ENCODE assay signal across 28 cellular contexts in genomic region chr13:51305558-51305957, GRCh38. TPM values are rescaled to one million over a fixed set of nuclear protein-coding genes. Genes with fewer than 3 reads are reported as not detected.
DNase-seq lines count a peak whose midpoint lies in the region; ATAC-seq and TF ChIP-seq lines count a peak whose summit lies in the region.
"Had no signal": no experiment of that assay in that cellular context is flagged by ENCODE, and none has a peak within 500 bp of the region (broad histone marks: within the 10 kb centered on the region; RNA-seq: fewer than 3 reads in every experiment).

No MANE protein-coding gene starts in this region.

- H2BK120ac ChIP-seq in IMR-90 (ENCODE audit: low read depth, low read length) = no peak overlapping the region

- H4K20me1 ChIP-seq in GM23338 (replicated peaks; ENCODE audit: insufficient read depth) (no peaks in the 10 kb centered on the region), IMR-90 (ENCODE audit: insufficient read depth, low read length) (no peaks in the 10 kb centered on the region)
- H4K20me1 ChIP-seq: BLaER1 had no signal

- no peaks in the 10 kb centered on the region; the same call in 1 of the 2 replicates for H3K9me1 ChIP-seq in IMR-90 (ENCODE audit: insufficient read depth, low read length)

- ATAC-seq in GM23338 (no peak), IMR-90 (ENCODE audit: low read depth) (peak; percentile 59; the same call in 1 of the 2 replicates), esophagus mucosa (no peak)
- ATAC-seq in stimulated activated naive CD8-positive, alpha-beta T cell treated with anti-CD3 and anti-CD28 coated beads, Interleukin-15, Interleukin-2, amounts not matched to agents 100 U/mL and 50 U/mL, for 24 hours = no peak
- ATAC-seq: Right ventricle myocardium inferior, SK-N-SH treated with all-trans-retinoic acid at 6 μM for 48 hours had no signal

- no peaks in the 10 kb centered on the region; the same call in 2 of the 3 replicates for H3K9me3 Mint-ChIP-seq in GM23338
- H3K9me3 Mint-ChIP-seq: CD4-positive, CD25-positive, alpha-beta regulatory T cell had no signal

- POLR2A ChIA-PET in IMR-90 (lab: Charles Lee; ENCODE audit: unreplicated experiment) = no interaction called here

- no peak overlapping the region for H2BK15ac ChIP-seq in IMR-90 (ENCODE audit: low read depth, low read length)

- H2AK5ac ChIP-seq in IMR-90 (ENCODE audit: low read depth, low read length) = no peak overlapping the region

- no peaks in the 10 kb centered on the region for H3K36me3 Mint-ChIP-seq in GM23338 (ENCODE audit: low read depth)
- H3K36me3 Mint-ChIP-seq: CD4-positive, CD25-positive, alpha-beta regulatory T cell had no signal

- H3K23ac ChIP-seq in IMR-90 (ENCODE audit: low read depth, low read length) = no peak overlapping the region

- no peak overlapping the region for H4K91ac ChIP-seq in IMR-90 (ENCODE audit: insufficient read depth, low read depth, low read length)

- no CpG with 5 or more reads among the region's 3 CpGs for WGBS in IMR-90 (ENCODE audit: extremely low coverage in 2 of 2, insufficient read length in 1 of 2), 2 experiments
- WGBS in ovary, 3 donors = 78 to 89% (median 85%) methylated on average over 3 of the region's 3 CpGs

- dilution Hi-C loops in IMR-90 (cut with HindIII; ENCODE audit: low sequenced_read_pairs, unreplicated experiment) = no loop called here

- intact Hi-C loops in IMR-90 (cut with micrococcal nuclease) (no loop called here), ovary (cut with DNase I) (no loop called here)

- H3K4me2 ChIP-seq in GM23338 = peak overlapping the region; percentile 55; the same call in 1 of the 2 replicates
- no peak overlapping the region; the same call in 1 of the 2 replicates for H3K4me2 ChIP-seq in IMR-90 (ENCODE audit: low read depth, low read length)
- H3K4me2 ChIP-seq: BLaER1, PC-9 had no signal

- no peak overlapping the region; the same call in 2 of the 3 replicates for H3K4me3 Mint-ChIP-seq in GM23338
- H3K4me3 Mint-ChIP-seq: CD4-positive, CD25-positive, alpha-beta regulatory T cell had no signal

- CTCF ChIA-PET in IMR-90 (lab: Yijun Ruan, JAX) = no interaction called here

- H3K4me1 Mint-ChIP-seq in GM23338 = peaks cover 56% of the 10 kb centered on the region
- H3K4me1 Mint-ChIP-seq: CD4-positive, CD25-positive, alpha-beta regulatory T cell had no signal

- TF ChIP-seq RAD21 in IMR-90 (IDR thresholded peaks at IDR 0.05; ENCODE audit: low read length) = no peak

- TF ChIP-seq CTCF in GM23338 (conservative IDR thresholded peaks at IDR 0.05; ENCODE audit: low read depth in 2 of 2) (no peak), IMR-90 (conservative IDR thresholded peaks at IDR 0.05; ENCODE audit: low read depth, low read length) (no peak), fibroblast of the aortic adventitia (IDR thresholded peaks at IDR 0.05; ENCODE audit: insufficient read depth, low read length) (no peak), ovary (IDR thresholded peaks at IDR 0.05) (no peak)

- no peak overlapping the region for H4K5ac ChIP-seq in IMR-90 (ENCODE audit: low read depth, low read length)

- no peak for DNase-seq in GM23338 (ENCODE audit: low spot score)
- DNase-seq in IMR-90 = no peak
- DNase-seq in dermis blood vessel endothelial cell = peak; percentile 50
- DNase-seq in fibroblast of the aortic adventitia (ENCODE audit: low read depth) = peak; percentile 8
- no peak for DNase-seq in T-helper 2 cell
- no peak for DNase-seq in stimulated activated naive CD8-positive, alpha-beta T cell treated with anti-CD3 and anti-CD28 coated beads, Interleukin-15, Interleukin-2, amounts not matched to agents 100 U/mL and 50 U/mL, for 24 hours
- DNase-seq in ovary = no peak
- DNase-seq: CD4-positive, CD25-positive, alpha-beta regulatory T cell; DMS153; DND-41; HCEC 1CT; Karpas-422; MV-4-11; NCI-H1105; NCI-H1436 treated with DMSO at 0.1 percent for 48 hours; NCI-H1930; NCI-H2107; NCI-H524; NCI-H774; PC-9; SJCRH30 had no signal

- no peak overlapping the region for H2BK5ac ChIP-seq in IMR-90 (ENCODE audit: low read depth, low read length, poor library complexity, severe bottlenecking)

- no peak overlapping the region for H3K9ac ChIP-seq in IMR-90 (ENCODE audit: low read depth, low read length)
- H3K9ac ChIP-seq: BLaER1 had no signal

- H3K4me3 ChIP-seq in GM23338 = no peak overlapping the region
- H3K4me3 ChIP-seq in IMR-90 (ENCODE audit: insufficient read depth, low read depth, low read length) = no peak overlapping the region
- H3K4me3 ChIP-seq in fibroblast of the aortic adventitia (ENCODE audit: low read depth, low read length) = no peak overlapping the region
- H3K4me3 ChIP-seq in ovary = no peak overlapping the region
- H3K4me3 ChIP-seq: BLaER1, PC-9, SJCRH30 had no signal

- TF ChIP-seq POLR2A in IMR-90 (IDR thresholded peaks at IDR 0.05; ENCODE audit: low read depth, low read length) (no peak), ovary (IDR thresholded peaks at IDR 0.05) (no peak)

- H3K14ac ChIP-seq in IMR-90 (replicated peaks; ENCODE audit: low read depth, low read length) = no peak overlapping the region

- peaks cover 20% of the 10 kb centered on the region for H3F3A ChIP-seq in GM23338 (replicated peaks; ENCODE audit: low read depth)

- no peak for TF ChIP-seq EP300 in ovary (IDR thresholded peaks at IDR 0.05)

- no TSS peak for BruUV-seq in IMR-90 (replicated peaks; lab: Mats Ljungman, UMichigan)

- H3K9me3 ChIP-seq in IMR-90 (ENCODE audit: control insufficient read depth, insufficient read depth, low read length) = no peaks in the 10 kb centered on the region
- H3K9me3 ChIP-seq in ovary = no peaks in the 10 kb centered on the region
- H3K9me3 ChIP-seq: BLaER1, SJCRH30 had no signal

- no peak overlapping the region for H2BK20ac ChIP-seq in IMR-90 (ENCODE audit: low read depth, low read length)

- H3K79me2 ChIP-seq in GM23338 (replicated peaks; ENCODE audit: insufficient read depth) = no peaks in the 10 kb centered on the region

- peaks cover 7% of the 10 kb centered on the region for H3K27me3 Mint-ChIP-seq in GM23338 (ENCODE audit: insufficient read depth, low read depth, poor library complexity)

- H3K79me1 ChIP-seq in IMR-90 (ENCODE audit: low read depth in 1 of 2, low read length in 2 of 2) = no peaks in the 10 kb centered on the region

- no peak overlapping the region for H3K18ac ChIP-seq in IMR-90 (ENCODE audit: low read depth, low read length)

- no peaks in the 10 kb centered on the region for H3K36me3 ChIP-seq in GM23338 (ENCODE audit: insufficient read depth)
- H3K36me3 ChIP-seq in IMR-90 (ENCODE audit: control insufficient read depth, insufficient read depth, low read length) = no peaks in the 10 kb centered on the region
- no peaks in the 10 kb centered on the region for H3K36me3 ChIP-seq in ovary
- H3K36me3 ChIP-seq: BLaER1, SJCRH30 had no signal

- no peak overlapping the region for H2AK9ac ChIP-seq in IMR-90 (replicated peaks; ENCODE audit: low read depth, low read length, poor library complexity)

- H3K27ac Mint-ChIP-seq in GM23338 = peak overlapping the region; percentile 82
- H3K27ac Mint-ChIP-seq: CD4-positive, CD25-positive, alpha-beta regulatory T cell had no signal

- no peak overlapping the region for H4K8ac ChIP-seq in IMR-90 (ENCODE audit: low read depth in 2 of 2, low read length in 2 of 2)

- no peak overlapping the region for H3K56ac ChIP-seq in IMR-90 (ENCODE audit: extremely low read depth, insufficient read depth, low read length)

- in situ Hi-C loops in IMR-90 (cut with MboI; ENCODE audit: low sequenced_read_pairs) = no loop called here

- peak overlapping the region; percentile 88 for H3K27ac ChIP-seq in GM23338 (ENCODE audit: low read depth)
- H3K27ac ChIP-seq in IMR-90 (ENCODE audit: insufficient read depth, low read length) = no peak overlapping the region
- no peak overlapping the region for H3K27ac ChIP-seq in ovary
- H3K27ac ChIP-seq: BLaER1, PC-9, SJCRH30 had no signal

- peaks cover 54% of the 10 kb centered on the region for H3K4me1 ChIP-seq in GM23338 (ENCODE audit: insufficient read depth)
- H3K4me1 ChIP-seq in IMR-90 (ENCODE audit: control insufficient read depth, insufficient read depth, low read length) = 0 out of 2 replicates have a peak, but pooled peaks cover 2% of the 10 kb centered on the region
- H3K4me1 ChIP-seq in ovary (ENCODE audit: insufficient read depth) = no peaks in the 10 kb centered on the region
- H3K4me1 ChIP-seq: BLaER1, SJCRH30 had no signal

- H3K4ac ChIP-seq in IMR-90 (ENCODE audit: low read depth, low read length) = no peak overlapping the region; the same call in 1 of the 2 replicates

- H3K27me3 ChIP-seq in GM23338 (ENCODE audit: insufficient read depth) (no peaks in the 10 kb centered on the region), IMR-90 (ENCODE audit: control insufficient read depth, insufficient read depth, low read length) (peaks cover 19% of the 10 kb centered on the region), ovary (no peaks in the 10 kb centered on the region)
- H3K27me3 ChIP-seq: BLaER1, SJCRH30 had no signal

- H2AFZ ChIP-seq in GM23338 = no peak overlapping the region
- H2AFZ ChIP-seq in IMR-90 (replicated peaks; ENCODE audit: low read length, poor library complexity) = no peak overlapping the region
- H2AFZ ChIP-seq: PC-9 had no signal

- peaks cover 4% of the 10 kb centered on the region; the same call in 1 of the 2 replicates for H3K9me2 ChIP-seq in GM23338 (ENCODE audit: insufficient read depth)

TF ChIP-seq in IMR-90, 13 proteins besides CTCF, POLR2A, EP300 and RAD21:
- TF ChIP-seq RFX5 (IDR thresholded peaks at IDR 0.05; ENCODE audit: low read depth, low read length) = no peak
- no peak for TF ChIP-seq MXI1 (IDR thresholded peaks at IDR 0.05; ENCODE audit: borderline replicate concordance, low read depth, low read length)

RNA-seq across cellular contexts. Expression of gene SERPINE3, which starts 33.9 kb away (rescaled TPM):
- total RNA-seq in GM23338 (2014; rRNA removed; shearing (Covaris generic)) = 0.08 and 0.17 TPM in 2 replicates
- polyA plus RNA-seq in GM23338 (2016; fragmentation: Nextera tagmentation; extraction: Ambion mirVana) = 0.31 and 0.35 TPM in 2 replicates
- total RNA-seq in IMR-90 (2012; rRNA removed) = not detected in 2 replicates
- not detected in 2 replicates for polyA plus RNA-seq in IMR-90 (2012; rRNA removed)
- not detected in 2 replicates for polyA plus RNA-seq in IMR-90 (2012; cell fraction: cytosol; rRNA removed)
- not detected in 2 replicates for polyA plus RNA-seq in IMR-90 (2012; cell fraction: nucleus; rRNA removed; ENCODE audit: low replicate concordance)
- 0.09 TPM in 1 of 2 replicates, not detected in the other for total RNA-seq in dermis blood vessel endothelial cell
- total RNA-seq in fibroblast of the aortic adventitia (ENCODE audit: low replicate concordance) = not detected in 2 replicates
- not detected for total RNA-seq in esophagus mucosa
- under 1 TPM in 2 of 7 donors, not detected in 5; 0.11 to 0.18 TPM for total RNA-seq in ovary
- not detected for polyA plus RNA-seq in ovary
- total RNA-seq: CD4-positive, CD25-positive, alpha-beta regulatory T cell; M059J; PC-9; Right ventricle myocardium inferior; RPMI7951; SJCRH30 had no signal
- polyA plus RNA-seq: AG04450; CD4-positive, CD25-positive, alpha-beta regulatory T cell had no signal

Comparison
In these comparisons a context has a peak if more than half of its experiments do, and no peak if none do; other contexts are left out.
1. DNase-seq: peak in dermis blood vessel endothelial cell (single experiment) and fibroblast of the aortic adventitia (single experiment); none in GM23338 (single experiment), IMR-90 (single experiment), T-helper 2 cell (0 of 5), stimulated activated naive CD8-positive, alpha-beta T cell treated with anti-CD3 and anti-CD28 coated beads, Interleukin-15, Interleukin-2, amounts not matched to agents 100 U/mL and 50 U/mL, for 24 hours (single experiment) and ovary (0 of 5).